Comparison of ENCODE assay signal across 8 cellular contexts in genomic region chr6:77457720-77458349, GRCh38. TPM values are rescaled to one million over a fixed set of nuclear protein-coding genes. Genes with fewer than 3 reads are reported as not detected.
A peak's percentile ranks its signal among the peaks of the same experiment; 100 is the strongest.
DNase-seq lines count a peak whose midpoint lies in the region; ATAC-seq and TF ChIP-seq lines count a peak whose summit lies in the region.

No MANE protein-coding gene starts in this region.

- H3K4me3 ChIP-seq in AG10803 (ENCODE audit: low read length), result no peak overlapping the region

- ATAC-seq in HG02763 (IDR thresholded peaks at IDR 0.05; ENCODE audit: unreplicated experiment) (peak; percentile 82), Right ventricle myocardium superior (ENCODE audit: poor library complexity) (peak; percentile 93), sciatic nerve (peak; percentile 87), HG02642 (IDR thresholded peaks at IDR 0.05; ENCODE audit: poor library complexity, unreplicated experiment) (no peak)

- intact Hi-C loops in Right ventricle myocardium superior (cut with DNase I) (no loop called here), sciatic nerve (cut with DNase I) (no loop called here)

- TF ChIP-seq CTCF in AG10803 (conservative IDR thresholded peaks at IDR 0.05; ENCODE audit: low read length), result peak; percentile 93
- peak; percentile 82 for TF ChIP-seq CTCF in GM12873 (IDR thresholded peaks at IDR 0.05; ENCODE audit: insufficient read depth, low read depth, low read length, missing control alignments)

- DNase-seq in AG10803 (ENCODE audit: low read depth) (peak; percentile 92), NCI-H1694 treated with DMSO at 0.1 percent for 48 hours (lab: John Stamatoyannopoulos, UW) (peak; percentile 11), Right ventricle myocardium superior (peak; percentile 65), sciatic nerve (ENCODE audit: low spot score) (peak; percentile 72)
- DNase-seq in activated CD4-positive, alpha-beta T cell treated with anti-CD3 and anti-CD28 coated beads, Interleukin-2, amount 50 U/mL, for 48 hours, result peak; percentile 41 to 55

RNA-seq across cellular contexts. Expression of gene HTR1B, which starts 5.5 kb away (rescaled TPM):
- not detected for total RNA-seq in Right ventricle myocardium superior
- 0.62 TPM for total RNA-seq in sciatic nerve

Comparison
In these comparisons a context has a peak if more than half of its experiments do, and no peak if none do; other contexts are left out.
1. DNase-seq: peak in every context shown above with its lines; median percentile 92 in AG10803; 72 in sciatic nerve; 65 in Right ventricle myocardium superior; 48 in activated CD4-positive, alpha-beta T cell treated with anti-CD3 and anti-CD28 coated beads, Interleukin-2, amount 50 U/mL, for 48 hours; 11 in NCI-H1694 treated with DMSO at 0.1 percent for 48 hours.